Comparison of ENCODE assay signal across 1 cellular context in genomic region chr11:117766576-117766975, GRCh38.
TF ChIP-seq lines count a peak whose summit lies in the region.

No MANE protein-coding gene starts in this region.

TF ChIP-seq in K562, 482 proteins besides CTCF, POLR2A, EP300 and RAD21 (continued from another document):
- TF ChIP-seq PBX2 (CRISPR knock-in tag; IDR thresholded peaks at IDR 0.05; ENCODE audit: low read depth) (no peak), PBX2 (tag; conservative IDR thresholded peaks at IDR 0.05; ENCODE audit: low read depth) (no peak), LARP7 (IDR thresholded peaks at IDR 0.05) (no peak), THRAP3 (IDR thresholded peaks at IDR 0.05; ENCODE audit: borderline replicate concordance) (no peak), PRPF4 (IDR thresholded peaks at IDR 0.05; ENCODE audit: insufficient read depth, low read depth, low read length, poor library complexity, severe bottlenecking) (no peak), ZNF717 (CRISPR knock-in tag; IDR thresholded peaks at IDR 0.05) (no peak), U2AF2 (optimal IDR thresholded peaks at IDR 0.05; ENCODE audit: low read depth, low read length) (no peak), KDM5B (IDR thresholded peaks at IDR 0.05; ENCODE audit: insufficient replicate concordance, low read depth, low read length) (no peak)
- TF ChIP-seq, protein P1, sequence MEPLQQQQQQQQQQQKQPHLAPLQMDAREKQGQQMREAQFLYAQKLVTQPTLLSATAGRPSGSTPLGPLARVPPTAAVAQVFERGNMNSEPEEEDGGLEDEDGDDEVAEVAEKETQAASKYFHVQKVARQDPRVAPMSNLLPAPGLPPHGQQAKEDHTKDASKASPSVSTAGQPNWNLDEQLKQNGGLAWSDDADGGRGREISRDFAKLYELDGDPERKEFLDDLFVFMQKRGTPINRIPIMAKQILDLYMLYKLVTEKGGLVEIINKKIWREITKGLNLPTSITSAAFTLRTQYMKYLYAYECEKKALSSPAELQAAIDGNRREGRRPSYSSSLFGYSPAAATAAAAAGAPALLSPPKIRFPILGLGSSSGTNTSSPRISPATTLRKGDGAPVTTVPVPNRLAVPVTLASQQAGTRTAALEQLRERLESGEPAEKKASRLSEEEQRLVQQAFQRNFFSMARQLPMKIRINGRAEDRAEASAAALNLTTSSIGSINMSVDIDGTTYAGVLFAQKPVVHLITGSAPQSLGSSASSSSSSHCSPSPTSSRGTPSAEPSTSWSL (CRISPR knock-in tag; IDR thresholded peaks at IDR 0.05; ENCODE audit: borderline replicate concordance): no peak
